Comparison of ENCODE assay signal across 16 cellular contexts in the genomic region with DNA sequence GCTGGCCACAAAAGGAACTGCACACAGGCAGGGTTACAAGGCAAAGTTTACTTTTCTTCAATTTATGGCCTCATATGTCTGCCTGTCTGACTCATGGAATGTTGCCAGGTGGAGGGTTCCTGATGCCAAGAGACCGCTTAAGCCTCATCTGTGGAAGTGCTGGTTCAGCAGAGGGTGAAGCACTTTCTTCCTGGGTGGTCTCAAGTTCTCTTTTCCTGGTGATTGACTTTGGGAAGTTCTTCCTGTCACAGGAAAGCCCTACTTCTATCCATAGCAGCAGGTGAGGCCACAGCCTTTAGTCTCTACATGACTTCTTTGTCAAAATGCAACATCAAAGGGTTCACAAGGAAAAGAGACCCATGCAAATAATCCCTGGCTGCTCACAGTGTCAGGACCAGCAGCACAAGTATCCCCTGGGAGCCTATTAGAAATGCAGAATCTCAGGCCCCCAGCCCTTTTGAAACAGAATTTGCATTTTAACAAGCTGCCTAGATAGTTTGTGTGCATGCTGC.
A peak's percentile ranks its signal among the peaks of the same experiment; 100 is the strongest.
DNase-seq lines count a peak whose midpoint lies in the region; ATAC-seq and TF ChIP-seq lines count a peak whose summit lies in the region.
"Had no signal": no experiment of that assay in that cellular context is flagged by ENCODE, and none has a peak within 500 bp of the region (broad histone marks: within the 10 kb centered on the region; RNA-seq: fewer than 3 reads in every experiment).

No MANE protein-coding gene starts in this region.

- no CpG with 5 or more reads among the region's 1 CpG for WGBS in iPS DF 6.9 (ENCODE audit: insufficient coverage, insufficient read length)

- H3K36me3 Mint-ChIP-seq in WTC11, result 0 out of 2 replicates have a peak, but pooled peaks cover under 1% of the 10 kb centered on the region
- H3K36me3 Mint-ChIP-seq: activated CD4-positive, alpha-beta memory T cell treated with anti-CD3 and anti-CD28 coated beads for 36 hours; CD8-positive, alpha-beta T cell had no signal

- peaks cover 4% of the 10 kb centered on the region; the same call in 1 of the 2 replicates for H3K27me3 ChIP-seq in iPS DF 6.9 (ENCODE audit: control insufficient read depth, insufficient read depth, low read length)
- H3K27me3 ChIP-seq: ascending aorta, tibial nerve had no signal

- H3K27me3 Mint-ChIP-seq in WTC11 (ENCODE audit: low read depth), result peaks cover 20% of the 10 kb centered on the region

- DNase-seq in NCI-H1105 treated with DMSO at 0.1 percent for 48 hours (lab: John Stamatoyannopoulos, UW) (peak; percentile 20), NCI-H1105 (lab: John Stamatoyannopoulos, UW) (no peak), WTC11 (ENCODE audit: low spot score) (peak; percentile 22), iPS DF 6.9 (ENCODE audit: low read depth, low spot score) (peak; percentile 88), skeletal muscle cell (ENCODE audit: low read depth) (peak; percentile 10), GDM1 (lab: John Stamatoyannopoulos, UW) (no peak)
- DNase-seq in activated CD4-positive, CD25-positive, alpha-beta regulatory T cell treated with anti-CD3 and anti-CD28 coated beads, Interleukin-2, amount 50 U/mL, for 72 hours, result no peak
- DNase-seq: CD8-positive, alpha-beta T cell; effector memory CD8-positive, alpha-beta T cell; lower lobe of right lung had no signal

- H3K4me3 ChIP-seq in iPS DF 6.9 (ENCODE audit: low read length) (no peak overlapping the region), skeletal muscle cell (ENCODE audit: low read depth, low read length) (no peak overlapping the region)
- H3K4me3 ChIP-seq: ascending aorta, lower lobe of right lung, tibial nerve had no signal

- peaks cover 70% of the 10 kb centered on the region for H3K4me1 Mint-ChIP-seq in WTC11
- H3K4me1 Mint-ChIP-seq: activated T-helper 17 cell treated with anti-CD3 and anti-CD28 coated beads, Interleukin-2, amount 50 U/mL, for 72 hours had no signal

- no peaks in the 10 kb centered on the region for H3K36me3 ChIP-seq in iPS DF 6.9 (ENCODE audit: control insufficient read depth, insufficient read depth, low read length)
- H3K36me3 ChIP-seq: ascending aorta, lower lobe of right lung, tibial nerve had no signal

- TF ChIP-seq CTCF in WTC11 (IDR thresholded peaks at IDR 0.05), result no peak

- peak; percentile 73 for ATAC-seq in WTC11
- no peak for ATAC-seq in HG03354 (IDR thresholded peaks at IDR 0.05; ENCODE audit: poor library complexity, severe bottlenecking, unreplicated experiment)
- ATAC-seq: activated T-helper 17 cell treated with anti-CD3 and anti-CD28 coated beads, Interleukin-2, amount 50 U/mL, for 72 hours; CD8-positive, alpha-beta T cell; effector memory CD8-positive, alpha-beta T cell had no signal

- H3K27ac ChIP-seq in iPS DF 6.9 (ENCODE audit: low read length), result no peak overlapping the region
- H3K27ac ChIP-seq: ascending aorta, lower lobe of right lung, tibial nerve had no signal

- no peaks in the 10 kb centered on the region for H3K9me3 ChIP-seq in iPS DF 6.9 (ENCODE audit: control insufficient read depth, insufficient read depth, low read length)
- H3K9me3 ChIP-seq: ascending aorta, lower lobe of right lung had no signal

- peaks cover 15% of the 10 kb centered on the region; the same call in 1 of the 2 replicates for H3K4me1 ChIP-seq in iPS DF 6.9 (ENCODE audit: control insufficient read depth, insufficient read depth, low read length)
- H3K4me1 ChIP-seq: ascending aorta, lower lobe of right lung, tibial nerve had no signal

- H3K4me3 Mint-ChIP-seq in WTC11, result no peak overlapping the region
- H3K4me3 Mint-ChIP-seq: activated CD4-positive, alpha-beta memory T cell treated with anti-CD3 and anti-CD28 coated beads for 36 hours; activated T-helper 17 cell treated with anti-CD3 and anti-CD28 coated beads, Interleukin-2, amount 50 U/mL, for 72 hours; CD8-positive, alpha-beta T cell; effector memory CD8-positive, alpha-beta T cell; T-helper 2 cell treated with Interferon-gamma antibody and Interleukin-4, amounts not matched to agents 5 μg/mL and 100 μg/mL, for 36 hours had no signal

- peak overlapping the region; percentile 39; the same call in 1 of the 2 replicates for H3K27ac Mint-ChIP-seq in WTC11
- H3K27ac Mint-ChIP-seq: activated CD4-positive, alpha-beta memory T cell treated with anti-CD3 and anti-CD28 coated beads for 36 hours; activated T-helper 17 cell treated with anti-CD3 and anti-CD28 coated beads, Interleukin-2, amount 50 U/mL, for 72 hours; CD8-positive, alpha-beta T cell; effector memory CD8-positive, alpha-beta T cell; T-helper 2 cell treated with Interferon-gamma antibody and Interleukin-4, amounts not matched to agents 5 μg/mL and 100 μg/mL, for 36 hours had no signal

- CTCF ChIA-PET in WTC11 (lab: Charles Lee), result interaction anchor here (0.6 to 5.7 kb wide), 49 partner anchors 9 to 350 kb away, joined by 3 to 93 read pairs (median 5); a partner anchor contains a TSS

- POLR2A ChIA-PET in WTC11 (lab: Charles Lee), result interaction anchor here (0.5 kb wide), 1 partner anchor 123 kb away, joined by 3 read pairs; no protein-coding TSS in a partner anchor

- no peaks in the 10 kb centered on the region for H3K9me3 Mint-ChIP-seq in WTC11
- H3K9me3 Mint-ChIP-seq: activated CD4-positive, alpha-beta memory T cell treated with anti-CD3 and anti-CD28 coated beads for 36 hours; activated T-helper 17 cell treated with anti-CD3 and anti-CD28 coated beads, Interleukin-2, amount 50 U/mL, for 72 hours; CD8-positive, alpha-beta T cell; T-helper 2 cell treated with Interferon-gamma antibody and Interleukin-4, amounts not matched to agents 5 μg/mL and 100 μg/mL, for 36 hours had no signal

TF ChIP-seq in WTC11, 78 proteins besides CTCF, POLR2A, EP300 and RAD21 (continues in another document):
- TF ChIP-seq, protein P1, sequence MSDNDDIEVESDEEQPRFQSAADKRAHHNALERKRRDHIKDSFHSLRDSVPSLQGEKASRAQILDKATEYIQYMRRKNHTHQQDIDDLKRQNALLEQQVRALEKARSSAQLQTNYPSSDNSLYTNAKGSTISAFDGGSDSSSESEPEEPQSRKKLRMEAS (CRISPR knock-in tag; IDR thresholded peaks at IDR 0.05), result 0 out of 2 replicates have a peak, but pooled peaks have one; percentile 29
- no peak for TF ChIP-seq CREB1 (CRISPR knock-in tag; IDR thresholded peaks at IDR 0.05)
- TF ChIP-seq, protein P2, sequence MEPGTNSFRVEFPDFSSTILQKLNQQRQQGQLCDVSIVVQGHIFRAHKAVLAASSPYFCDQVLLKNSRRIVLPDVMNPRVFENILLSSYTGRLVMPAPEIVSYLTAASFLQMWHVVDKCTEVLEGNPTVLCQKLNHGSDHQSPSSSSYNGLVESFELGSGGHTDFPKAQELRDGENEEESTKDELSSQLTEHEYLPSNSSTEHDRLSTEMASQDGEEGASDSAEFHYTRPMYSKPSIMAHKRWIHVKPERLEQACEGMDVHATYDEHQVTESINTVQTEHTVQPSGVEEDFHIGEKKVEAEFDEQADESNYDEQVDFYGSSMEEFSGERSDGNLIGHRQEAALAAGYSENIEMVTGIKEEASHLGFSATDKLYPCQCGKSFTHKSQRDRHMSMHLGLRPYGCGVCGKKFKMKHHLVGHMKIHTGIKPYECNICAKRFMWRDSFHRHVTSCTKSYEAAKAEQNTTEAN (CRISPR knock-in tag; IDR thresholded peaks at IDR 0.05), result 0 out of 2 replicates have a peak, but pooled peaks have one; percentile 53
- TF ChIP-seq TEAD4 (CRISPR knock-in tag; IDR thresholded peaks at IDR 0.05), result no peak
- no peak for TF ChIP-seq ZNF232 (CRISPR knock-in tag; IDR thresholded peaks at IDR 0.05)
- TF ChIP-seq, protein P3, sequence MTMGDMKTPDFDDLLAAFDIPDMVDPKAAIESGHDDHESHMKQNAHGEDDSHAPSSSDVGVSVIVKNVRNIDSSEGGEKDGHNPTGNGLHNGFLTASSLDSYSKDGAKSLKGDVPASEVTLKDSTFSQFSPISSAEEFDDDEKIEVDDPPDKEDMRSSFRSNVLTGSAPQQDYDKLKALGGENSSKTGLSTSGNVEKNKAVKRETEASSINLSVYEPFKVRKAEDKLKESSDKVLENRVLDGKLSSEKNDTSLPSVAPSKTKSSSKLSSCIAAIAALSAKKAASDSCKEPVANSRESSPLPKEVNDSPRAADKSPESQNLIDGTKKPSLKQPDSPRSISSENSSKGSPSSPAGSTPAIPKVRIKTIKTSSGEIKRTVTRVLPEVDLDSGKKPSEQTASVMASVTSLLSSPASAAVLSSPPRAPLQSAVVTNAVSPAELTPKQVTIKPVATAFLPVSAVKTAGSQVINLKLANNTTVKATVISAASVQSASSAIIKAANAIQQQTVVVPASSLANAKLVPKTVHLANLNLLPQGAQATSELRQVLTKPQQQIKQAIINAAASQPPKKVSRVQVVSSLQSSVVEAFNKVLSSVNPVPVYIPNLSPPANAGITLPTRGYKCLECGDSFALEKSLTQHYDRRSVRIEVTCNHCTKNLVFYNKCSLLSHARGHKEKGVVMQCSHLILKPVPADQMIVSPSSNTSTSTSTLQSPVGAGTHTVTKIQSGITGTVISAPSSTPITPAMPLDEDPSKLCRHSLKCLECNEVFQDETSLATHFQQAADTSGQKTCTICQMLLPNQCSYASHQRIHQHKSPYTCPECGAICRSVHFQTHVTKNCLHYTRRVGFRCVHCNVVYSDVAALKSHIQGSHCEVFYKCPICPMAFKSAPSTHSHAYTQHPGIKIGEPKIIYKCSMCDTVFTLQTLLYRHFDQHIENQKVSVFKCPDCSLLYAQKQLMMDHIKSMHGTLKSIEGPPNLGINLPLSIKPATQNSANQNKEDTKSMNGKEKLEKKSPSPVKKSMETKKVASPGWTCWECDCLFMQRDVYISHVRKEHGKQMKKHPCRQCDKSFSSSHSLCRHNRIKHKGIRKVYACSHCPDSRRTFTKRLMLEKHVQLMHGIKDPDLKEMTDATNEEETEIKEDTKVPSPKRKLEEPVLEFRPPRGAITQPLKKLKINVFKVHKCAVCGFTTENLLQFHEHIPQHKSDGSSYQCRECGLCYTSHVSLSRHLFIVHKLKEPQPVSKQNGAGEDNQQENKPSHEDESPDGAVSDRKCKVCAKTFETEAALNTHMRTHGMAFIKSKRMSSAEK (CRISPR knock-in tag; IDR thresholded peaks at IDR 0.05; ENCODE audit: borderline replicate concordance), result no peak
- no peak for TF ChIP-seq ZNF671 (CRISPR knock-in tag; IDR thresholded peaks at IDR 0.05)
- peak; percentile 47; the same call in 1 of the 2 replicates for TF ChIP-seq NFE2L1 (CRISPR knock-in tag; IDR thresholded peaks at IDR 0.05)
- TF ChIP-seq ZNF423 (CRISPR knock-in tag; IDR thresholded peaks at IDR 0.05), result peak; percentile 98

Comparison
In these comparisons a context has a peak if more than half of its experiments do, and no peak if none do; other contexts are left out.
1. DNase-seq: peak in NCI-H1105 treated with DMSO at 0.1 percent for 48 hours (single experiment), WTC11 (single experiment), iPS DF 6.9 (single experiment) and skeletal muscle cell (single experiment); none in NCI-H1105 (single experiment), activated CD4-positive, CD25-positive, alpha-beta regulatory T cell treated with anti-CD3 and anti-CD28 coated beads, Interleukin-2, amount 50 U/mL, for 72 hours (single experiment) and GDM1 (single experiment).